21 cellular contexts compared by ENCODE assay signal in genomic region chr2:106078091-106078490, GRCh38.
"Had no signal": no experiment of that assay in that cellular context is flagged by ENCODE, and none has a peak within 500 bp of the region (broad histone marks: within the 10 kb centered on the region; RNA-seq: fewer than 3 reads in every experiment).

No MANE protein-coding gene starts in this region.

- H3K4me1 ChIP-seq: body of pancreas, colonic mucosa, suprapubic skin had no signal

- H3K4me3 ChIP-seq: body of pancreas, colonic mucosa, esophagus squamous epithelium, left ventricle myocardium inferior, mucosa of descending colon, suprapubic skin had no signal

- H3K36me3 ChIP-seq: colonic mucosa, esophagus squamous epithelium, left ventricle myocardium inferior, suprapubic skin, WERI-Rb-1 had no signal

- H3K9me3 ChIP-seq: body of pancreas, colonic mucosa, esophagus squamous epithelium, left ventricle myocardium inferior, mucosa of descending colon, suprapubic skin had no signal

- H3K9me3 Mint-ChIP-seq: natural killer cell; T-helper 1 cell treated with Interleukin-12 subunit alpha and Interleukin-12 subunit beta and Interleukin-4 antibody, amounts not matched to agents 30 μg/mL and 1 μg/mL, for 36 hours had no signal

- ATAC-seq: body of pancreas, mucosa of descending colon, natural killer cell had no signal

- H3K4me1 Mint-ChIP-seq: natural killer cell had no signal

- H3K27ac Mint-ChIP-seq: natural killer cell; T-helper 1 cell treated with Interleukin-12 subunit alpha and Interleukin-12 subunit beta and Interleukin-4 antibody, amounts not matched to agents 30 μg/mL and 1 μg/mL, for 36 hours had no signal

- H3K27ac ChIP-seq: body of pancreas, colonic mucosa, esophagus squamous epithelium, left ventricle myocardium inferior, suprapubic skin, WERI-Rb-1 had no signal

- H3K36me3 Mint-ChIP-seq: natural killer cell had no signal

- DNase-seq: activated CD4-positive, alpha-beta T cell treated with anti-CD3 and anti-CD28 coated beads for 4 hours; activated CD8-positive, alpha-beta memory T cell treated with anti-CD3 and anti-CD28 coated beads for 24 hours; activated gamma-delta T cell; amniotic stem cell; body of pancreas; caudate nucleus; colonic mucosa; effector CD4-positive, alpha-beta T cell; esophagus squamous epithelium; hippocampal formation; left ventricle myocardium inferior; mucosa of descending colon; natural killer cell; nucleus accumbens; posterior cingulate gyrus; stimulated activated CD4-positive, alpha-beta T cell treated with anti-CD3 and anti-CD28 coated beads, Interleukin-15, amount 100 ng/mL, for 24 hours; stimulated activated CD4-positive, alpha-beta T cell treated with anti-CD3 and anti-CD28 coated beads, Interleukin-4, amount 100 ng/mL, for 24 hours; trophoblast cell; WERI-Rb-1 had no signal

- H3K27me3 ChIP-seq: body of pancreas, colonic mucosa, esophagus squamous epithelium, suprapubic skin had no signal

- H3K4me3 Mint-ChIP-seq: natural killer cell; T-helper 1 cell treated with Interleukin-12 subunit alpha and Interleukin-12 subunit beta and Interleukin-4 antibody, amounts not matched to agents 30 μg/mL and 1 μg/mL, for 36 hours had no signal
